9 cellular contexts compared by ENCODE assay signal in the genomic region with DNA sequence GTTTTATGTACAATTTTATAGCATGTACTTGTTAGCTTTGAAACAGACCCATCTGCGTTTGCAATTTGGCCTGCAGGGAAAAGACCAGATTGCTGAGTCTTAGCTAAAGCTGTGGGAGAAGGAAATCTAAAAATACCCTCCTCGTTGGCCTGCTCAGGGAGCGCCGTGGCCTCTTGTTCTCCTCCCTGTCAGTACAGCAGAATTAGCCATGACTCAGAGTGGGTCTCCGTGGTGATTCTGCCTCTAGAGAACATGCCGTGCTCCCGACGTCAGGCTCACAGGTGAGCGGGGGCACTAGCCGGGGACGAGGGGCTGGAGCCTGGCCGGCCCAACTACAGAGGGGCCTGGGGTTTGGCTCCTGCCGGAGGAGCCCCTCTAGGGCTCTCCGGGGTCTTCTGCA.
DNase-seq lines count a peak whose midpoint lies in the region; ATAC-seq and TF ChIP-seq lines count a peak whose summit lies in the region.
"Had no signal": no experiment of that assay in that cellular context is flagged by ENCODE, and none has a peak within 500 bp of the region (broad histone marks: within the 10 kb centered on the region; RNA-seq: fewer than 3 reads in every experiment).

No MANE protein-coding gene starts in this region.

- H3K9ac ChIP-seq in Karpas-422 (ENCODE audit: low read length) = no peak overlapping the region
- peak overlapping the region in 1 of 5 donors; percentile 41 for H3K9ac ChIP-seq in subcutaneous abdominal adipose tissue (ENCODE audit: low read length in 5 of 5)

- no peaks in the 10 kb centered on the region for H3K9me3 ChIP-seq in Karpas-422 (ENCODE audit: low read length)
- no peaks in the 10 kb centered on the region for H3K9me3 ChIP-seq in right lobe of liver
- no peaks in the 10 kb centered on the region for H3K9me3 ChIP-seq in subcutaneous abdominal adipose tissue (ENCODE audit: control insufficient read depth in 5 of 5, low read length in 5 of 5)

- no peaks in the 10 kb centered on the region for H3K27me3 ChIP-seq in Karpas-422 (ENCODE audit: low read length)
- H3K27me3 ChIP-seq in dorsolateral prefrontal cortex = no peaks in the 10 kb centered on the region
- no peaks in the 10 kb centered on the region for H3K27me3 ChIP-seq in right lobe of liver
- no peaks in the 10 kb centered on the region for H3K27me3 ChIP-seq in subcutaneous abdominal adipose tissue (ENCODE audit: control insufficient read depth in 5 of 5, insufficient read depth in 4 of 5, low read length in 5 of 5)

- peaks cover 95% of the 10 kb centered on the region for H3K79me2 ChIP-seq in Karpas-422 (ENCODE audit: low read length)

- H3K4me3 ChIP-seq in Karpas-422 (ENCODE audit: low read length) (no peak overlapping the region), dorsolateral prefrontal cortex (peak overlapping the region in 3 of 59 donors; percentile 13 to 35 (median 32)), right lobe of liver (no peak overlapping the region), subcutaneous abdominal adipose tissue (ENCODE audit: low read depth in 1 of 5, low read length in 5 of 5) (no peak overlapping the region)

- in situ Hi-C loops in KBM-7 (cut with MboI; ENCODE audit: low pct_unique_long_range_greater_than_20kb, low sequenced_read_pairs) = no loop called here

- H3K36me3 ChIP-seq in Karpas-422 (ENCODE audit: insufficient read depth, low read length) (peaks cover 69% of the 10 kb centered on the region), right lobe of liver (no peaks in the 10 kb centered on the region), subcutaneous abdominal adipose tissue (ENCODE audit: control insufficient read depth in 5 of 5, insufficient read depth in 5 of 5, low read length in 5 of 5) (no peaks in the 10 kb centered on the region)

- no peak for TF ChIP-seq POLR2A in right lobe of liver (IDR thresholded peaks at IDR 0.05)

- DNase-seq in Karpas-422 (no peak), dorsolateral prefrontal cortex (peak in 9 of 10 donors; percentile 47 to 88 (median 73)), right lobe of liver (peak in 2 of 3 donors; percentile 23 to 39), amniotic stem cell (lab: John Stamatoyannopoulos, UW) (no peak), kidney tubule cell (ENCODE audit: low spot score) (no peak), KBM-7 (no peak)
- DNase-seq: stimulated activated CD4-positive, alpha-beta T cell treated with anti-CD3 and anti-CD28 coated beads, Interleukin-4, amount 100 ng/mL, for 4 hours had no signal

- 0 out of 2 replicates have a peak overlapping the region, but pooled peaks have one; percentile 76 for H3K27ac ChIP-seq in Karpas-422 (ENCODE audit: low read length)
- peak overlapping the region; percentile 45 to 98 (median 93) for H3K27ac ChIP-seq in dorsolateral prefrontal cortex
- H3K27ac ChIP-seq in right lobe of liver = peak overlapping the region in 1 of 3 donors; percentile 39
- peak overlapping the region; percentile 1 for H3K27ac ChIP-seq in subcutaneous abdominal adipose tissue (ENCODE audit: low read depth, low read length)

- H2AFZ ChIP-seq in Karpas-422 (ENCODE audit: low read length) = no peak overlapping the region

- 44% methylated on average over 7 of the region's 14 CpGs for WGBS in right lobe of liver (ENCODE audit: insufficient coverage, low coverage, low lambda C conversion rate, missing lambda C conversion rate)

- H3K9me2 ChIP-seq in Karpas-422 (replicated peaks; ENCODE audit: insufficient read depth, low read length) = no peaks in the 10 kb centered on the region

- H3K4me1 ChIP-seq in Karpas-422 (ENCODE audit: low read length) = peaks cover 70% of the 10 kb centered on the region
- H3K4me1 ChIP-seq in right lobe of liver = no peaks in the 10 kb centered on the region
- peaks cover 16 to 50% (median 45%) of the 10 kb centered on the region in 5 donors for H3K4me1 ChIP-seq in subcutaneous abdominal adipose tissue (ENCODE audit: control insufficient read depth in 5 of 5, insufficient read depth in 5 of 5, low read length in 5 of 5)

- intact Hi-C loops in dorsolateral prefrontal cortex (cut with DNase I) (loop anchor here in 1 of 2 donors (1.0 kb wide), 1 partner anchor 168 kb away; no protein-coding TSS in a partner anchor), right lobe of liver (cut with DNase I) (no loop called here)

- no peak overlapping the region for H3K4me2 ChIP-seq in Karpas-422 (ENCODE audit: low read depth, low read length, poor library complexity, severe bottlenecking)

- TF ChIP-seq CTCF in dorsolateral prefrontal cortex (IDR thresholded peaks at IDR 0.05 in 54 of 56, conservative IDR thresholded peaks at IDR 0.05 in 2 of 56; ENCODE audit: low read depth in 1 of 56, partially characterized antibody in 56 of 56) = no peak
- TF ChIP-seq CTCF in right lobe of liver (IDR thresholded peaks at IDR 0.05) = no peak

- peaks cover 44% of the 10 kb centered on the region; the same call in 1 of the 2 replicates for H4K20me1 ChIP-seq in Karpas-422 (ENCODE audit: insufficient read depth, low read depth, low read length)

- ATAC-seq in right lobe of liver (peak; percentile 48 to 68 (median 62)), HG03175 (IDR thresholded peaks at IDR 0.05; ENCODE audit: unreplicated experiment) (no peak)

Comparison
In these comparisons a context has a peak if more than half of its experiments do, and no peak if none do; other contexts are left out.
1. DNase-seq: peak in dorsolateral prefrontal cortex (9 of 10) and right lobe of liver (2 of 3); none in Karpas-422 (single experiment), amniotic stem cell (single experiment), kidney tubule cell (single experiment) and KBM-7 (single experiment).